ENCODE assay signal across 8 cellular contexts in the genomic region with DNA sequence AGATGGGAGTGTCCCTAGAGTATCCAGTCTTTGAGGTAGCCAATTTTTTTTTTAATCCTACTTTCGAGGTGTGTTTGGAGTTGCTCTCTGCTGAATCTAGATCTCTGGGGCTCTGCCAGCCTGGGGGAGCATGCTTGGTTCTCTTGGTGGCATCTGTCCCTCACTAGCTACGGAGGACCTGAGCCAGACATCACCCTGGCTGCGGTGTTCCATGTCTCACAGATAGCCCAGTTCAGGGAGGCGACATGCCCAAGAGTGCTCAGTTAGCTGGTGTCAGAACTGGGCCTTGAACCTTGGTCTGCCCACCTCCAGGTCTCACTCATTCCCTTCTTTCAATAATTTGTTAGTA. TPM values are rescaled to one million over a fixed set of nuclear protein-coding genes. Genes with fewer than 3 reads are reported as not detected.
A peak's percentile ranks its signal among the peaks of the same experiment; 100 is the strongest.
DNase-seq lines count a peak whose midpoint lies in the region; ATAC-seq and TF ChIP-seq lines count a peak whose summit lies in the region.

No MANE protein-coding gene starts in this region.

- in situ Hi-C loops in GM13976 (cut with MboI; ENCODE audit: low sequenced_read_pairs, unreplicated experiment): no loop called here

- peak; percentile 17; the same call in 2 of the 3 replicates for ATAC-seq in SK-N-SH treated with all-trans-retinoic acid at 6 μM for 48 hours
- no peak for ATAC-seq in foreskin keratinocyte
- peak in 3 of 4 donors; percentile 3 to 13 (median 8) for ATAC-seq in psoas muscle
- no peak for ATAC-seq in GM18520 (IDR thresholded peaks at IDR 0.05; ENCODE audit: unreplicated experiment)
- ATAC-seq in HG03095 (IDR thresholded peaks at IDR 0.05; ENCODE audit: unreplicated experiment): no peak

- peak overlapping the region; percentile 18 for H3K27ac ChIP-seq in foreskin keratinocyte
- H3K27ac ChIP-seq in psoas muscle: peak overlapping the region; percentile 91

- peaks cover 6% of the 10 kb centered on the region for H3K4me1 ChIP-seq in foreskin keratinocyte
- H3K4me1 ChIP-seq in psoas muscle: peaks cover 40% of the 10 kb centered on the region

- DNase-seq in GM06990 (ENCODE audit: extremely low read depth, insufficient read length) (no peak), foreskin keratinocyte (no peak), psoas muscle (no peak), GM13976 (ENCODE audit: low spot score) (no peak), cortex of kidney (lab: John Stamatoyannopoulos, UW) (no peak)

- 28 to 39% (median 30%) methylated on average over 4 of the region's 4 CpGs for WGBS in psoas muscle, 3 donors

- H3K36me3 ChIP-seq in GM06990 (ENCODE audit: control insufficient read depth, insufficient read depth, low read length): peaks cover 2% of the 10 kb centered on the region
- peaks cover 0 to 38% of the 10 kb centered on the region in 2 donors for H3K36me3 ChIP-seq in psoas muscle (ENCODE audit: insufficient read depth in 1 of 2, low read depth in 1 of 2)

- no peaks in the 10 kb centered on the region for H3K9me3 ChIP-seq in psoas muscle

- peak overlapping the region; percentile 71 for H3K4me3 ChIP-seq in GM06990 (replicated peaks; ENCODE audit: low read depth, low read length)
- peak overlapping the region; percentile 84 for H3K4me3 ChIP-seq in psoas muscle

- H3K27me3 ChIP-seq in GM06990 (replicated peaks; ENCODE audit: control insufficient read depth, insufficient read depth, low read length) (no peaks in the 10 kb centered on the region), foreskin keratinocyte (no peaks in the 10 kb centered on the region), psoas muscle (ENCODE audit: insufficient read depth in 3 of 3, low read length in 2 of 3) (no peaks in the 10 kb centered on the region)

- intact Hi-C loops in psoas muscle (cut with DNase I): no loop called here

- TF ChIP-seq CTCF in GM06990 (IDR thresholded peaks at IDR 0.05; ENCODE audit: insufficient read depth, low read length, poor library complexity, severe bottlenecking): no peak
- TF ChIP-seq CTCF in foreskin keratinocyte (conservative IDR thresholded peaks at IDR 0.05): no peak
- TF ChIP-seq CTCF in psoas muscle (IDR thresholded peaks at IDR 0.05): no peak
- TF ChIP-seq CTCF in GM13976 (IDR thresholded peaks at IDR 0.05; ENCODE audit: borderline replicate concordance, control extremely low read depth, extremely low read depth, insufficient read depth, missing control alignments): no peak

TF ChIP-seq in SK-N-SH treated with all-trans-retinoic acid at 6 μM for 48 hours, 23 proteins besides CTCF, POLR2A, EP300 and RAD21 (continues in another document):
- TF ChIP-seq, protein P1, sequence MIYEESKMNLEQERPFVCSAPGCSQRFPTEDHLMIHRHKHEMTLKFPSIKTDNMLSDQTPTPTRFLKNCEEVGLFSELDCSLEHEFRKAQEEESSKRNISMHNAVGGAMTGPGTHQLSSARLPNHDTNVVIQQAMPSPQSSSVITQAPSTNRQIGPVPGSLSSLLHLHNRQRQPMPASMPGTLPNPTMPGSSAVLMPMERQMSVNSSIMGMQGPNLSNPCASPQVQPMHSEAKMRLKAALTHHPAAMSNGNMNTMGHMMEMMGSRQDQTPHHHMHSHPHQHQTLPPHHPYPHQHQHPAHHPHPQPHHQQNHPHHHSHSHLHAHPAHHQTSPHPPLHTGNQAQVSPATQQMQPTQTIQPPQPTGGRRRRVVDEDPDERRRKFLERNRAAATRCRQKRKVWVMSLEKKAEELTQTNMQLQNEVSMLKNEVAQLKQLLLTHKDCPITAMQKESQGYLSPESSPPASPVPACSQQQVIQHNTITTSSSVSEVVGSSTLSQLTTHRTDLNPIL (CRISPR knock-in tag; IDR thresholded peaks at IDR 0.05; ENCODE audit: low read depth): no peak
- TF ChIP-seq ZNF565 (CRISPR knock-in tag; conservative IDR thresholded peaks at IDR 0.05; ENCODE audit: low read depth) (no peak), GLIS3 (CRISPR knock-in tag; IDR thresholded peaks at IDR 0.05) (no peak), ZNF8 (CRISPR knock-in tag; IDR thresholded peaks at IDR 0.05) (no peak), ZFP30 (CRISPR knock-in tag; IDR thresholded peaks at IDR 0.05) (no peak), TOX (CRISPR knock-in tag; IDR thresholded peaks at IDR 0.05; ENCODE audit: borderline replicate concordance) (no peak), BACH2 (CRISPR knock-in tag; IDR thresholded peaks at IDR 0.05; ENCODE audit: borderline replicate concordance) (no peak), OSR1 (CRISPR knock-in tag; IDR thresholded peaks at IDR 0.05) (no peak), ZFP3 (CRISPR knock-in tag; IDR thresholded peaks at IDR 0.05) (no peak), ZC3H10 (CRISPR knock-in tag; IDR thresholded peaks at IDR 0.05) (no peak), ESRRG (CRISPR knock-in tag; IDR thresholded peaks at IDR 0.05) (no peak), SNAI2 (CRISPR knock-in tag; IDR thresholded peaks at IDR 0.05) (no peak), CSDC2 (CRISPR knock-in tag; IDR thresholded peaks at IDR 0.05) (no peak)
- TF ChIP-seq, protein P2, sequence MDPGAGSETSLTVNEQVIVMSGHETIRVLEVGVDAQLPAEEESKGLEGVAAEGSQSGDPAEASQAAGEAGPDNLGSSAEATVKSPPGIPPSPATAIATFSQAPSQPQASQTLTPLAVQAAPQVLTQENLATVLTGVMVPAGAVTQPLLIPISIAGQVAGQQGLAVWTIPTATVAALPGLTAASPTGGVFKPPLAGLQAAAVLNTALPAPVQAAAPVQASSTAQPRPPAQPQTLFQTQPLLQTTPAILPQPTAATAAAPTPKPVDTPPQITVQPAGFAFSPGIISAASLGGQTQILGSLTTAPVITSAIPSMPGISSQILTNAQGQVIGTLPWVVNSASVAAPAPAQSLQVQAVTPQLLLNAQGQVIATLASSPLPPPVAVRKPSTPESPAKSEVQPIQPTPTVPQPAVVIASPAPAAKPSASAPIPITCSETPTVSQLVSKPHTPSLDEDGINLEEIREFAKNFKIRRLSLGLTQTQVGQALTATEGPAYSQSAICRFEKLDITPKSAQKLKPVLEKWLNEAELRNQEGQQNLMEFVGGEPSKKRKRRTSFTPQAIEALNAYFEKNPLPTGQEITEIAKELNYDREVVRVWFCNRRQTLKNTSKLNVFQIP (CRISPR knock-in tag; IDR thresholded peaks at IDR 0.05; ENCODE audit: borderline replicate concordance, low read depth): no peak
- TF ChIP-seq, protein P3, sequence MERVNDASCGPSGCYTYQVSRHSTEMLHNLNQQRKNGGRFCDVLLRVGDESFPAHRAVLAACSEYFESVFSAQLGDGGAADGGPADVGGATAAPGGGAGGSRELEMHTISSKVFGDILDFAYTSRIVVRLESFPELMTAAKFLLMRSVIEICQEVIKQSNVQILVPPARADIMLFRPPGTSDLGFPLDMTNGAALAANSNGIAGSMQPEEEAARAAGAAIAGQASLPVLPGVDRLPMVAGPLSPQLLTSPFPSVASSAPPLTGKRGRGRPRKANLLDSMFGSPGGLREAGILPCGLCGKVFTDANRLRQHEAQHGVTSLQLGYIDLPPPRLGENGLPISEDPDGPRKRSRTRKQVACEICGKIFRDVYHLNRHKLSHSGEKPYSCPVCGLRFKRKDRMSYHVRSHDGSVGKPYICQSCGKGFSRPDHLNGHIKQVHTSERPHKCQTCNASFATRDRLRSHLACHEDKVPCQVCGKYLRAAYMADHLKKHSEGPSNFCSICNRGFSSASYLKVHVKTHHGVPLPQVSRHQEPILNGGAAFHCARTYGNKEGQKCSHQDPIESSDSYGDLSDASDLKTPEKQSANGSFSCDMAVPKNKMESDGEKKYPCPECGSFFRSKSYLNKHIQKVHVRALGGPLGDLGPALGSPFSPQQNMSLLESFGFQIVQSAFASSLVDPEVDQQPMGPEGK (CRISPR knock-in tag; IDR thresholded peaks at IDR 0.05; ENCODE audit: borderline replicate concordance): no peak
- TF ChIP-seq, protein P4, sequence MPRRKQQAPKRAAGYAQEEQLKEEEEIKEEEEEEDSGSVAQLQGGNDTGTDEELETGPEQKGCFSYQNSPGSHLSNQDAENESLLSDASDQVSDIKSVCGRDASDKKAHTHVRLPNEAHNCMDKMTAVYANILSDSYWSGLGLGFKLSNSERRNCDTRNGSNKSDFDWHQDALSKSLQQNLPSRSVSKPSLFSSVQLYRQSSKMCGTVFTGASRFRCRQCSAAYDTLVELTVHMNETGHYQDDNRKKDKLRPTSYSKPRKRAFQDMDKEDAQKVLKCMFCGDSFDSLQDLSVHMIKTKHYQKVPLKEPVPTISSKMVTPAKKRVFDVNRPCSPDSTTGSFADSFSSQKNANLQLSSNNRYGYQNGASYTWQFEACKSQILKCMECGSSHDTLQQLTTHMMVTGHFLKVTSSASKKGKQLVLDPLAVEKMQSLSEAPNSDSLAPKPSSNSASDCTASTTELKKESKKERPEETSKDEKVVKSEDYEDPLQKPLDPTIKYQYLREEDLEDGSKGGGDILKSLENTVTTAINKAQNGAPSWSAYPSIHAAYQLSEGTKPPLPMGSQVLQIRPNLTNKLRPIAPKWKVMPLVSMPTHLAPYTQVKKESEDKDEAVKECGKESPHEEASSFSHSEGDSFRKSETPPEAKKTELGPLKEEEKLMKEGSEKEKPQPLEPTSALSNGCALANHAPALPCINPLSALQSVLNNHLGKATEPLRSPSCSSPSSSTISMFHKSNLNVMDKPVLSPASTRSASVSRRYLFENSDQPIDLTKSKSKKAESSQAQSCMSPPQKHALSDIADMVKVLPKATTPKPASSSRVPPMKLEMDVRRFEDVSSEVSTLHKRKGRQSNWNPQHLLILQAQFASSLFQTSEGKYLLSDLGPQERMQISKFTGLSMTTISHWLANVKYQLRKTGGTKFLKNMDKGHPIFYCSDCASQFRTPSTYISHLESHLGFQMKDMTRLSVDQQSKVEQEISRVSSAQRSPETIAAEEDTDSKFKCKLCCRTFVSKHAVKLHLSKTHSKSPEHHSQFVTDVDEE (CRISPR knock-in tag; IDR thresholded peaks at IDR 0.05): no peak

RNA-seq across cellular contexts. Expression of a gene that starts 0.5 kb away (rescaled TPM):
- total RNA-seq in foreskin keratinocyte: 1.2 and 3.1 TPM in 2 replicates
- 1.7 and 3.8 TPM in 2 replicates for polyA plus RNA-seq in foreskin keratinocyte
- total RNA-seq in psoas muscle: 100 to 1,000 TPM in 1 of 4 donors, 10 to 100 TPM in 3; 23.7 to 238 (median 50.5) TPM
- polyA plus RNA-seq in psoas muscle: 100 to 1,000 TPM in 2 of 3 donors, 10 to 100 TPM in 1; 20.5 to 249 (median 167) TPM

RNA-seq across cellular contexts. Expression of a gene that starts 18.5 kb away (rescaled TPM):
- 91.0 and 94.1 TPM in 2 replicates for total RNA-seq in foreskin keratinocyte
- 106 and 111 TPM in 2 replicates for polyA plus RNA-seq in foreskin keratinocyte
- total RNA-seq in psoas muscle: 10 to 100 TPM in 3 of 4 donors, 1 to 10 TPM in 1; 9.1 to 13.6 (median 10.9) TPM
- polyA plus RNA-seq in psoas muscle: 1 to 10 TPM; 6.4 to 7.3 (median 6.9) TPM

Comparison
In these comparisons a context has a peak if more than half of its experiments do, and no peak if none do; other contexts are left out.
1. ATAC-seq: peak in SK-N-SH treated with all-trans-retinoic acid at 6 μM for 48 hours (single experiment) and psoas muscle (3 of 4); none in foreskin keratinocyte (single experiment), GM18520 (single experiment) and HG03095 (single experiment).